ENCODE assay signal across 18 cellular contexts in the genomic region with DNA sequence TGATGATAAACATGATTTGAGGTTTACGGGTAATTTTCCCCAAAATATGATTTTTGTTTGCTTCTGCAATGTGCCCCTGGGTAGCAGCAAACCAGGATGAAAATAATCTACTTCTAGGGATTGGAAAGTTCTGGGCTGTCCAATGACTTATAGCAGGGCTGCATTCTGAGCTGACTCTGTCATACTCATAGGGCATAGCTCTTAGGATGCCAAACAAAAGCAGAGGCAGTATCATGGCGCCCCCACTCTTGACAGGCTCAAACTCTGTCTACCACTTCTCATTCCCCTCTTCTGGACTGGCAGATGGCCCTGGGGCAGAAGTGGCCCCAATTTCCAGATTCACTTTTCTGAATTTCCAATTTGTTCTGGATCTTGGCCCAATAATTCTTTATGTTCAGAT. TPM values are rescaled to one million over a fixed set of nuclear protein-coding genes. Genes with fewer than 3 reads are reported as not detected.
A peak's percentile ranks its signal among the peaks of the same experiment; 100 is the strongest.
DNase-seq lines count a peak whose midpoint lies in the region; ATAC-seq, FAIRE-seq and TF ChIP-seq lines count a peak whose summit lies in the region.
"Had no signal": no experiment of that assay in that cellular context is flagged by ENCODE, and none has a peak within 500 bp of the region (broad histone marks: within the 10 kb centered on the region; RNA-seq: fewer than 3 reads in every experiment).

No MANE protein-coding gene starts in this region.

- H3K4me1 Mint-ChIP-seq in T-helper 17 cell, result peaks cover 8% of the 10 kb centered on the region
- peaks cover 6% of the 10 kb centered on the region for H3K4me1 Mint-ChIP-seq in activated naive CD8-positive, alpha-beta T cell treated with anti-CD3 and anti-CD28 coated beads for 36 hours

- H3K79me2 ChIP-seq in SK-N-SH (ENCODE audit: insufficient read depth), result no peaks in the 10 kb centered on the region

- POLR2A ChIA-PET in SK-N-SH (lab: Yijun Ruan, JAX), result no interaction called here

- peak overlapping the region; percentile 37 for H3K27ac Mint-ChIP-seq in T-helper 17 cell
- no peak overlapping the region for H3K27ac Mint-ChIP-seq in activated naive CD8-positive, alpha-beta T cell treated with anti-CD3 and anti-CD28 coated beads for 36 hours

- H3K27me3 Mint-ChIP-seq in T-helper 17 cell, result no peaks in the 10 kb centered on the region
- no peaks in the 10 kb centered on the region for H3K27me3 Mint-ChIP-seq in activated naive CD8-positive, alpha-beta T cell treated with anti-CD3 and anti-CD28 coated beads for 36 hours

- no peak overlapping the region for H3K4me3 Mint-ChIP-seq in T-helper 17 cell
- no peak overlapping the region for H3K4me3 Mint-ChIP-seq in activated naive CD8-positive, alpha-beta T cell treated with anti-CD3 and anti-CD28 coated beads for 36 hours

- no peak overlapping the region for H2AFZ ChIP-seq in SK-N-SH (ENCODE audit: low read depth)

- H3K4me2 ChIP-seq in SK-N-SH, result no peak overlapping the region
- H3K4me2 ChIP-seq: BLaER1 treated with 17β-estradiol and CSF1 and Interleukin-3, amounts not matched to agents 10 nM and 100 nM; KMS-11 had no signal

- H3K36me3 Mint-ChIP-seq in T-helper 17 cell (ENCODE audit: low read depth), result peaks cover 7% of the 10 kb centered on the region
- peaks cover 32% of the 10 kb centered on the region for H3K36me3 Mint-ChIP-seq in activated naive CD8-positive, alpha-beta T cell treated with anti-CD3 and anti-CD28 coated beads for 36 hours

- no peak for TF ChIP-seq RAD21 in SK-N-SH (IDR thresholded peaks at IDR 0.05; ENCODE audit: low read length)

- H3K36me3 ChIP-seq in SK-N-SH (replicated peaks in 1 of 2; ENCODE audit: control insufficient read depth in 1 of 2, insufficient read depth in 2 of 2, low read length in 1 of 2) (peaks cover 11 to 12% of the 10 kb centered on the region in 2 experiments), esophagus muscularis mucosa (peaks cover 13 to 44% (median 31%) of the 10 kb centered on the region in 4 donors), pancreas (peaks cover 0 to 26% (median 0%) of the 10 kb centered on the region in 3 donors)

- no peaks in the 10 kb centered on the region for H3K9me3 ChIP-seq in SK-N-SH
- H3K9me3 ChIP-seq in T-helper 17 cell (ENCODE audit: control insufficient read depth, low read length, poor library complexity, severe bottlenecking), result no peaks in the 10 kb centered on the region
- no peaks in the 10 kb centered on the region for H3K9me3 ChIP-seq in esophagus muscularis mucosa
- H3K9me3 ChIP-seq in pancreas, result no peaks in the 10 kb centered on the region

- 90% methylated on average over 2 of the region's 2 CpGs for WGBS in SK-N-SH (ENCODE audit: low lambda C conversion rate)
- WGBS in esophagus muscularis mucosa, result 90% methylated on average over 2 of the region's 2 CpGs
- WGBS in pancreas, 2 donors, result 79 to 90% methylated on average over 2 of the region's 2 CpGs

- H3K9me3 Mint-ChIP-seq in activated naive CD8-positive, alpha-beta T cell treated with anti-CD3 and anti-CD28 coated beads for 36 hours, result no peaks in the 10 kb centered on the region

- H3K4me3 ChIP-seq in SK-N-SH (ENCODE audit: low read depth in 2 of 2, low read length in 1 of 2) (no peak overlapping the region), esophagus muscularis mucosa (no peak overlapping the region), pancreas (no peak overlapping the region)
- H3K4me3 ChIP-seq: BLaER1 treated with 17β-estradiol and CSF1 and Interleukin-3, amounts not matched to agents 10 nM and 100 nM had no signal

- H3K27me3 ChIP-seq in SK-N-SH (ENCODE audit: insufficient read depth) (no peaks in the 10 kb centered on the region), esophagus muscularis mucosa (no peaks in the 10 kb centered on the region), pancreas (no peaks in the 10 kb centered on the region)
- H3K27me3 ChIP-seq: BLaER1 treated with 17β-estradiol and CSF1 and Interleukin-3, amounts not matched to agents 10 nM and 100 nM had no signal

- TF ChIP-seq CTCF in SK-N-SH (IDR thresholded peaks at IDR 0.05) (no peak), esophagus muscularis mucosa (IDR thresholded peaks at IDR 0.05) (no peak), pancreas (IDR thresholded peaks at IDR 0.05) (no peak)

- DNase-seq in SK-N-SH (no peak), T-helper 17 cell (no peak), esophagus muscularis mucosa (ENCODE audit: extremely low spot score) (peak; percentile 68), pancreas (no peak), posterior vena cava (ENCODE audit: low spot score) (no peak)
- DNase-seq in activated naive CD8-positive, alpha-beta T cell treated with anti-CD3 and anti-CD28 coated beads for 36 hours, result no peak
- DNase-seq: GF-D8, NCI-H1105, NCI-H187, NCI-H526 treated with DMSO at 0.1 percent for 48 hours, SIG-M5 had no signal

- FAIRE-seq in pancreas (lab: Jason Lieb, UNC), result no peak
- FAIRE-seq: A204.1, GM12891, H1 had no signal

- TF ChIP-seq EP300 in SK-N-SH (IDR thresholded peaks at IDR 0.05; ENCODE audit: borderline replicate concordance in 1 of 2, low read depth in 1 of 2, low read length in 1 of 2) (no peak), esophagus muscularis mucosa (IDR thresholded peaks at IDR 0.05) (no peak)

- CTCF ChIA-PET in SK-N-SH (lab: Yijun Ruan, JAX), result interaction anchor here (0.8 to 0.9 kb wide), 2 partner anchors 15 to 121 kb away, joined by 3 read pairs; no protein-coding TSS in a partner anchor

- H3K27ac ChIP-seq in SK-N-SH (ENCODE audit: low read depth in 2 of 2, low read length in 1 of 2) (no peak overlapping the region), esophagus muscularis mucosa (replicated peaks in 1 of 4) (no peak overlapping the region), pancreas (no peak overlapping the region)
- H3K27ac ChIP-seq: BLaER1 treated with 17β-estradiol and CSF1 and Interleukin-3, amounts not matched to agents 10 nM and 100 nM; KMS-11 had no signal

- ATAC-seq in SK-N-SH treated with all-trans-retinoic acid at 6 μM for 48 hours (0 out of 3 replicates have a peak, but pooled peaks have one; percentile 41), T-helper 17 cell (no peak), pancreas (peak in 3 of 4 donors; percentile 47 to 80 (median 69)), GM18498 (IDR thresholded peaks at IDR 0.05; ENCODE audit: unreplicated experiment) (no peak)

- H3F3A ChIP-seq in SK-N-SH (replicated peaks; ENCODE audit: insufficient read depth), result no peaks in the 10 kb centered on the region

- no peak for TF ChIP-seq POLR2A in esophagus muscularis mucosa (IDR thresholded peaks at IDR 0.05; ENCODE audit: low read depth)

- H4K20me1 ChIP-seq in SK-N-SH (ENCODE audit: insufficient read depth), result no peaks in the 10 kb centered on the region

- H3K4me1 ChIP-seq in SK-N-SH (ENCODE audit: control insufficient read depth in 1 of 2, insufficient read depth in 2 of 2, low read depth in 1 of 2, low read length in 1 of 2), result no peaks in the 10 kb centered on the region
- H3K4me1 ChIP-seq in esophagus muscularis mucosa, result no peaks in the 10 kb centered on the region
- H3K4me1 ChIP-seq in pancreas, result peaks cover 0 to 10% (median 4%) of the 10 kb centered on the region in 3 donors

- no peaks in the 10 kb centered on the region for H3K9me2 ChIP-seq in SK-N-SH

- intact Hi-C loops in esophagus muscularis mucosa (cut with DNase I) (no loop called here), pancreas (cut with DNase I) (no loop called here), posterior vena cava (cut with DNase I) (no loop called here)

- no peak overlapping the region for H3K9ac ChIP-seq in SK-N-SH
- H3K9ac ChIP-seq: BLaER1 treated with 17β-estradiol and CSF1 and Interleukin-3, amounts not matched to agents 10 nM and 100 nM; KMS-11 had no signal

TF ChIP-seq in SK-N-SH treated with all-trans-retinoic acid at 6 μM for 48 hours, 23 proteins besides CTCF, POLR2A, EP300 and RAD21 (continues in another document):
- TF ChIP-seq ISL1 (CRISPR knock-in tag; IDR thresholded peaks at IDR 0.05) (no peak), ZFP3 (CRISPR knock-in tag; IDR thresholded peaks at IDR 0.05) (no peak), CSRNP3 (CRISPR knock-in tag; IDR thresholded peaks at IDR 0.05) (no peak), ZNF8 (CRISPR knock-in tag; IDR thresholded peaks at IDR 0.05) (no peak)

TF ChIP-seq in SK-N-SH, 30 proteins besides CTCF, POLR2A, EP300 and RAD21 (continues in another document):
- TF ChIP-seq ZBTB33 (IDR thresholded peaks at IDR 0.05; ENCODE audit: borderline replicate concordance, low read depth) (no peak), YY1 (IDR thresholded peaks at IDR 0.05; ENCODE audit: low read depth) (no peak)

RNA-seq across cellular contexts. Expression of gene SERPINB1, which starts 10.3 kb away (rescaled TPM):
- polyA plus RNA-seq in SK-N-SH (2012; rRNA removed), result 9.4 and 10.9 TPM in 2 replicates
- polyA plus RNA-seq in SK-N-SH (2012; cell fraction: cytosol; rRNA removed), result 13.1 and 18.2 TPM in 2 replicates
- polyA plus RNA-seq in SK-N-SH (2012; cell fraction: nucleus; rRNA removed), result 5.6 and 10.4 TPM in 2 replicates
- 10 to 100 TPM; 39.2 to 44.4 TPM for total RNA-seq in T-helper 17 cell
- total RNA-seq in esophagus muscularis mucosa, result 100 to 1,000 TPM in 1 of 4 donors, 10 to 100 TPM in 3; 23.3 to 123 (median 29.9) TPM
- 100 to 1,000 TPM in 5 of 6 donors, 10 to 100 TPM in 1; 94.1 to 285 (median 190) TPM for total RNA-seq in pancreas
- polyA plus RNA-seq in pancreas, result 10 to 100 TPM; 68.1 to 75.8 TPM
- total RNA-seq in activated naive CD8-positive, alpha-beta T cell treated with anti-CD3 and anti-CD28 coated beads for 36 hours, result 10 to 100 TPM; 38.1 to 44.7 TPM
- total RNA-seq in posterior vena cava, result 10 to 100 TPM; 30.8 to 44.0 TPM

Comparison
In these comparisons a context has a peak if more than half of its experiments do, and no peak if none do; other contexts are left out.
1. ATAC-seq: peak in SK-N-SH treated with all-trans-retinoic acid at 6 μM for 48 hours (single experiment) and pancreas (3 of 4); none in T-helper 17 cell (single experiment) and GM18498 (single experiment).